ENCODE assay signal across 28 cellular contexts in genomic region chr1:13818926-13819325, GRCh38.
"Had no signal": no experiment of that assay in that cellular context is flagged by ENCODE, and none has a peak within 500 bp of the region (broad histone marks: within the 10 kb centered on the region; RNA-seq: fewer than 3 reads in every experiment).

No MANE protein-coding gene starts in this region.

- H3K27me3 ChIP-seq: ascending aorta, cardiac muscle cell, SJCRH30 had no signal

- H3K9me3 ChIP-seq: ascending aorta, SJCRH30 had no signal

- ATAC-seq: Panc1 had no signal

- H3K4me3 Mint-ChIP-seq: activated CD4-positive, alpha-beta memory T cell treated with anti-CD3 and anti-CD28 coated beads, Interleukin-2, amount 10 ng/mL, durations not matched to agents 7 days and 5 days; activated naive CD4-positive, alpha-beta T cell treated with anti-CD3 and anti-CD28 coated beads, Interleukin-2, amount 50 U/mL, for 24 hours; activated naive CD8-positive, alpha-beta T cell treated with anti-CD3 and anti-CD28 coated beads, Interleukin-2, amount 10 ng/mL, durations not matched to agents 7 days and 5 days; activated T-cell treated with anti-CD3 and anti-CD28 coated beads, Interleukin-2, amount 50 U/mL, for 24 hours; central memory CD8-positive, alpha-beta T cell had no signal

- H3K27ac ChIP-seq: ascending aorta, cardiac muscle cell, SJCRH30, SK-N-MC, WERI-Rb-1 had no signal

- H3K9me3 Mint-ChIP-seq: activated CD4-positive, alpha-beta memory T cell treated with anti-CD3 and anti-CD28 coated beads, Interleukin-2, amount 10 ng/mL, durations not matched to agents 7 days and 5 days; activated naive CD4-positive, alpha-beta T cell treated with anti-CD3 and anti-CD28 coated beads, Interleukin-2, amount 50 U/mL, for 24 hours; activated naive CD8-positive, alpha-beta T cell treated with anti-CD3 and anti-CD28 coated beads, Interleukin-2, amount 10 ng/mL, durations not matched to agents 7 days and 5 days; activated T-cell treated with anti-CD3 and anti-CD28 coated beads, Interleukin-2, amount 50 U/mL, for 24 hours; activated T-helper 2 cell treated with anti-CD3 and anti-CD28 coated beads, Interferon-gamma antibody, Interleukin-2, Interleukin-4, amounts not matched to agents 10 μg/mL and 5 μg/mL and 100 μg/mL, durations not matched to agents 14 hours and 24 hours and 36 hours; central memory CD8-positive, alpha-beta T cell had no signal

- H3K27me3 Mint-ChIP-seq: activated CD4-positive, alpha-beta memory T cell treated with anti-CD3 and anti-CD28 coated beads, Interleukin-2, amount 10 ng/mL, durations not matched to agents 7 days and 5 days; activated naive CD4-positive, alpha-beta T cell treated with anti-CD3 and anti-CD28 coated beads, Interleukin-2, amount 50 U/mL, for 24 hours; activated naive CD8-positive, alpha-beta T cell treated with anti-CD3 and anti-CD28 coated beads, Interleukin-2, amount 10 ng/mL, durations not matched to agents 7 days and 5 days; activated T-cell treated with anti-CD3 and anti-CD28 coated beads, Interleukin-2, amount 50 U/mL, for 24 hours; central memory CD8-positive, alpha-beta T cell had no signal

- H3K27ac Mint-ChIP-seq: activated CD4-positive, alpha-beta memory T cell treated with anti-CD3 and anti-CD28 coated beads, Interleukin-2, amount 10 ng/mL, durations not matched to agents 7 days and 5 days; activated naive CD4-positive, alpha-beta T cell treated with anti-CD3 and anti-CD28 coated beads, Interleukin-2, amount 50 U/mL, for 24 hours; activated naive CD8-positive, alpha-beta T cell treated with anti-CD3 and anti-CD28 coated beads, Interleukin-2, amount 10 ng/mL, durations not matched to agents 7 days and 5 days; activated T-cell treated with anti-CD3 and anti-CD28 coated beads, Interleukin-2, amount 50 U/mL, for 24 hours; activated T-helper 2 cell treated with anti-CD3 and anti-CD28 coated beads, Interferon-gamma antibody, Interleukin-2, Interleukin-4, amounts not matched to agents 10 μg/mL and 5 μg/mL and 100 μg/mL, durations not matched to agents 14 hours and 24 hours and 36 hours had no signal

- DNase-seq: activated CD4-positive, alpha-beta memory T cell treated with anti-CD3 and anti-CD28 coated beads, Interleukin-2, amount 10 ng/mL, durations not matched to agents 7 days and 5 days; activated CD4-positive, alpha-beta T cell treated with anti-CD3 and anti-CD28 coated beads for 1 hour; activated CD4-positive, alpha-beta T cell treated with anti-CD3 and anti-CD28 coated beads for 48 hours; activated CD4-positive, CD25-positive, alpha-beta regulatory T cell; activated gamma-delta T cell; activated naive CD4-positive, alpha-beta T cell treated with Interleukin-2 at 50 U/mL for 16 hours; activated naive CD8-positive, alpha-beta T cell treated with anti-CD3 and anti-CD28 coated beads, Interleukin-2, amount 10 ng/mL, durations not matched to agents 7 days and 5 days; activated T-cell treated with anti-CD3 and anti-CD28 coated beads, Interleukin-2, amount 50 U/mL, for 24 hours; amygdala; MM.1S; MV-4-11; NCI-H1092; NCI-H1436 treated with DMSO at 0.1 percent for 48 hours; NCI-H1694 treated with DMSO at 0.1 percent for 48 hours; NCI-H2029; NCI-H345; NCI-H524 treated with DMSO at 0.1 percent for 48 hours; SHP77; SJCRH30; T1000; WERI-Rb-1 had no signal

- H3K4me1 Mint-ChIP-seq: activated CD4-positive, alpha-beta memory T cell treated with anti-CD3 and anti-CD28 coated beads, Interleukin-2, amount 10 ng/mL, durations not matched to agents 7 days and 5 days; activated naive CD4-positive, alpha-beta T cell treated with anti-CD3 and anti-CD28 coated beads, Interleukin-2, amount 50 U/mL, for 24 hours; activated naive CD8-positive, alpha-beta T cell treated with anti-CD3 and anti-CD28 coated beads, Interleukin-2, amount 10 ng/mL, durations not matched to agents 7 days and 5 days had no signal
